1 cellular context compared by ENCODE assay signal in the genomic region with DNA sequence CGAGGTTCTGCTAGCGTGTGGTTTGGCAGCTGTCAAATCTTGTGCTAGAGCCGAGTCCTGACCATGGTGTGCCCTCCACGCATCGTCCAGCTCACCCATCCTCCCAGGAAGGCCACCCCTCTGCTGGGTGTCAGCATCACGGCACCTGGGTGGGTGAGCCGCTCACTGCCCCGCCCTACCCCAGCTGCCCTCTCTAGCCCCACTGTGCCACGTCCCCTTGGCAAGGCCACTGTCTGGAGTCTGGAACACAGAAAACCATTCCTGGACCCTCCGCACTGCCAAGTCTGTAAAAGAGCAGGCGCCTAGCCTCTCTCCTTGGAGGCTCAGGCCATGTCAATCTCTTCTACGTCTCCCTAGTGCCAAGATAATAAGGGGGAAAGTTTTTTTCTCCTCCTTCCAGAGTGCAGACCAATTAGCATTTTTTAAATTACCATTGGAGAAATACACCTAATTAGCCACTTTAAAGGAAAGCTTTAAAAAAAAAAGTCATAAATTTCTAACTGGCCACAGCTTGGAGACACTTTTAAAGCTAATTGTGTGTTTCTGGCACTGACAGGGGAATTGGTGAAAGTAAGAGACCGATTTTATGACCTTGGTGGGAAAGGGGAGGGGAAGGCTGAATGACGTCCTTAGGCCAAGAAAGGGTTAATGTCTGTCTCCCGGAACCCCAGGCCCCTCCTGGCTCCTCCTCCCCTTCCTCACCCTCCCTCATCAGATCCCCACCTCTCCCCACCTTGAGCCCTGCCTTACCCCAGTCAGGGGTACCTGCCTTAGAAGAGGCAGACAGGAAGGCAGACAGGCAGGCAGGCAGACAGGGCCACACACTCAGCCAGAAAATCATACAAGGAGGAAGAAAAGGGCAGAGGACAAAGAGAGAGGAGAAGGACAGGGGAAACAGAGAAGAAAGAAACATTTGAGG.
TF ChIP-seq lines count a peak whose summit lies in the region.

No MANE protein-coding gene starts in this region.

TF ChIP-seq in SK-N-SH, 30 proteins besides CTCF, POLR2A, EP300 and RAD21 (continued from another document):
- TF ChIP-seq, protein P1, sequence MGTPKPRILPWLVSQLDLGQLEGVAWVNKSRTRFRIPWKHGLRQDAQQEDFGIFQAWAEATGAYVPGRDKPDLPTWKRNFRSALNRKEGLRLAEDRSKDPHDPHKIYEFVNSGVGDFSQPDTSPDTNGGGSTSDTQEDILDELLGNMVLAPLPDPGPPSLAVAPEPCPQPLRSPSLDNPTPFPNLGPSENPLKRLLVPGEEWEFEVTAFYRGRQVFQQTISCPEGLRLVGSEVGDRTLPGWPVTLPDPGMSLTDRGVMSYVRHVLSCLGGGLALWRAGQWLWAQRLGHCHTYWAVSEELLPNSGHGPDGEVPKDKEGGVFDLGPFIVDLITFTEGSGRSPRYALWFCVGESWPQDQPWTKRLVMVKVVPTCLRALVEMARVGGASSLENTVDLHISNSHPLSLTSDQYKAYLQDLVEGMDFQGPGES (IDR thresholded peaks at IDR 0.05; ENCODE audit: low read depth, low read length) = no peak
- TF ChIP-seq REST (IDR thresholded peaks at IDR 0.05; ENCODE audit: low read depth, low read length) (no peak), MAX (IDR thresholded peaks at IDR 0.05; ENCODE audit: low read depth) (no peak), GABPA (IDR thresholded peaks at IDR 0.05; ENCODE audit: low read depth) (no peak), FOSL2 (IDR thresholded peaks at IDR 0.05; ENCODE audit: borderline replicate concordance, low read depth) (no peak), TAF1 (IDR thresholded peaks at IDR 0.05; ENCODE audit: borderline replicate concordance, low read depth, low read length) (no peak), JUND (IDR thresholded peaks at IDR 0.05) (no peak), SIN3A (IDR thresholded peaks at IDR 0.05; ENCODE audit: borderline replicate concordance, low read depth, low read length) (no peak), FOXJ3 (CRISPR knock-in tag; IDR thresholded peaks at IDR 0.05) (no peak), NRF1 (IDR thresholded peaks at IDR 0.05; ENCODE audit: low read depth, low read length) (no peak)
- TF ChIP-seq, protein P2, sequence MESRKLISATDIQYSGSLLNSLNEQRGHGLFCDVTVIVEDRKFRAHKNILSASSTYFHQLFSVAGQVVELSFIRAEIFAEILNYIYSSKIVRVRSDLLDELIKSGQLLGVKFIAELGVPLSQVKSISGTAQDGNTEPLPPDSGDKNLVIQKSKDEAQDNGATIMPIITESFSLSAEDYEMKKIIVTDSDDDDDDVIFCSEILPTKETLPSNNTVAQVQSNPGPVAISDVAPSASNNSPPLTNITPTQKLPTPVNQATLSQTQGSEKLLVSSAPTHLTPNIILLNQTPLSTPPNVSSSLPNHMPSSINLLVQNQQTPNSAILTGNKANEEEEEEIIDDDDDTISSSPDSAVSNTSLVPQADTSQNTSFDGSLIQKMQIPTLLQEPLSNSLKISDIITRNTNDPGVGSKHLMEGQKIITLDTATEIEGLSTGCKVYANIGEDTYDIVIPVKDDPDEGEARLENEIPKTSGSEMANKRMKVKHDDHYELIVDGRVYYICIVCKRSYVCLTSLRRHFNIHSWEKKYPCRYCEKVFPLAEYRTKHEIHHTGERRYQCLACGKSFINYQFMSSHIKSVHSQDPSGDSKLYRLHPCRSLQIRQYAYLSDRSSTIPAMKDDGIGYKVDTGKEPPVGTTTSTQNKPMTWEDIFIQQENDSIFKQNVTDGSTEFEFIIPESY (IDR thresholded peaks at IDR 0.05; ENCODE audit: borderline replicate concordance, low read depth) = no peak
